Comparison of ENCODE assay signal across 9 cellular contexts in genomic region chr1:179599623-179600249, GRCh38. TPM values are rescaled to one million over a fixed set of nuclear protein-coding genes. Genes with fewer than 3 reads are reported as not detected.
A peak's percentile ranks its signal among the peaks of the same experiment; 100 is the strongest.
DNase-seq lines count a peak whose midpoint lies in the region; ATAC-seq, FAIRE-seq and TF ChIP-seq lines count a peak whose summit lies in the region.
"Had no signal": no experiment of that assay in that cellular context is flagged by ENCODE, and none has a peak within 500 bp of the region (broad histone marks: within the 10 kb centered on the region; RNA-seq: fewer than 3 reads in every experiment).

No MANE protein-coding gene starts in this region.

- no peaks in the 10 kb centered on the region for H3K4me1 ChIP-seq in left lung
- H3K4me1 ChIP-seq: parathyroid adenoma had no signal

- H3K36me3 ChIP-seq in left lung: no peaks in the 10 kb centered on the region

- peak; percentile 68 for ATAC-seq in left lung
- ATAC-seq in HG03175 (IDR thresholded peaks at IDR 0.05; ENCODE audit: unreplicated experiment): no peak

- H3K9me3 ChIP-seq in left lung: no peaks in the 10 kb centered on the region

- no peaks in the 10 kb centered on the region for H3K27me3 ChIP-seq in left lung

- no peak overlapping the region for H3K4me3 ChIP-seq in left lung

- in situ Hi-C loops in G401 (cut with HindIII; ENCODE audit: low sequenced_read_pairs): no loop called here

- DNase-seq in G401 (ENCODE audit: low spot score) (peak; percentile 10), left lung (no peak), dedifferentiated amniotic fluid mesenchymal stem cell (ENCODE audit: extremely low spot score) (no peak), HK-2 (ENCODE audit: unreplicated experiment) (no peak), medulla oblongata (ENCODE audit: extremely low spot score) (no peak)

- no peak overlapping the region for H3K27ac ChIP-seq in left lung
- H3K27ac ChIP-seq: parathyroid adenoma had no signal

- TF ChIP-seq CTCF in LNCAP (IDR thresholded peaks at IDR 0.05) (peak; percentile 83), left lung (IDR thresholded peaks at IDR 0.05) (peak in 1 of 2 donors; percentile 32)

- peak; percentile 96 for FAIRE-seq in TTC549 (lab: Jason Lieb, UNC)

- intact Hi-C loops in left lung (cut with DNase I): no loop called here

RNA-seq across cellular contexts. Expression of gene TDRD5, which starts 8.1 kb away (rescaled TPM):
- total RNA-seq in G401 (2014; rRNA removed; shearing (Covaris generic)): not detected in 2 replicates
- under 1 TPM; 0.16 to 0.50 TPM for total RNA-seq in left lung

RNA-seq across cellular contexts. Expression of gene NPHS2, which starts 24.0 kb away (rescaled TPM):
- not detected in 2 replicates for total RNA-seq in G401 (2014; rRNA removed; shearing (Covaris generic))
- not detected for total RNA-seq in left lung
